In the genomic region with DNA sequence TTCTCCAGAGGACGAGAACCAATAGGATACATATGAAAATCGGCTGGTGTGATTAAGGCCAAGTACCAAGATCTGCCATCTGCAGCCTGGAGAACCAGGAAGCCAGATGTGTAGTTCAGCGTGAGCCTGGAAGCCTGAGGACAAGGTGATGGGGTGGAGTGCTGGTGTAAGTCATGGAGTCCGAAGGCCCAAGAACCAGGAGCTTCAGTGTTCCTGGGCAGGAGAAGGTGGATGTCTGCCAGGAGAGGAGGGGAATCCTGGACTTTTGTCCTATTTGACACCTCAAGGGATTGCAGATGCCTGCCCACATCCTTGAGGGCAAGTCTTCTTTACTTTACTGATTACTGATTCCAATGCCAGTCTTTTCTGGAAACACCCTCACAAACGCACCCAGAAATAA, we compare ENCODE assay signal across 22 cellular contexts.
A peak's percentile ranks its signal among the peaks of the same experiment; 100 is the strongest.
DNase-seq lines count a peak whose midpoint lies in the region; ATAC-seq and TF ChIP-seq lines count a peak whose summit lies in the region.
"Had no signal": no experiment of that assay in that cellular context is flagged by ENCODE, and none has a peak within 500 bp of the region (broad histone marks: within the 10 kb centered on the region; RNA-seq: fewer than 3 reads in every experiment).

No MANE protein-coding gene starts in this region.

- no peak for TF ChIP-seq RAD21 in IMR-90 (IDR thresholded peaks at IDR 0.05; ENCODE audit: low read length)

- H3K27me3 ChIP-seq in IMR-90 (ENCODE audit: control insufficient read depth, insufficient read depth, low read length): no peaks in the 10 kb centered on the region
- no peaks in the 10 kb centered on the region for H3K27me3 ChIP-seq in right cardiac atrium (ENCODE audit: control insufficient read depth, insufficient read depth)
- H3K27me3 ChIP-seq: MG63, SJSA1 had no signal

- POLR2A ChIA-PET in IMR-90 (lab: Charles Lee; ENCODE audit: unreplicated experiment): no interaction called here

- H4K20me1 ChIP-seq in IMR-90 (ENCODE audit: insufficient read depth, low read length): 0 out of 2 replicates have a peak, but pooled peaks cover 6% of the 10 kb centered on the region

- no peaks in the 10 kb centered on the region for H3K9me3 Mint-ChIP-seq in effector memory CD8-positive, alpha-beta T cell
- no peaks in the 10 kb centered on the region for H3K9me3 Mint-ChIP-seq in osteocyte (ENCODE audit: unreplicated experiment)
- H3K9me3 Mint-ChIP-seq: CD4-positive, alpha-beta T cell had no signal

- TF ChIP-seq CTCF in IMR-90 (conservative IDR thresholded peaks at IDR 0.05; ENCODE audit: low read depth, low read length) (no peak), osteocyte (IDR thresholded peaks at IDR 0.05) (no peak)

- no peaks in the 10 kb centered on the region for H3K36me3 ChIP-seq in IMR-90 (ENCODE audit: control insufficient read depth, insufficient read depth, low read length)
- H3K36me3 ChIP-seq: HAP-1, MG63, SJSA1 had no signal

- H4K8ac ChIP-seq in IMR-90 (ENCODE audit: low read depth in 2 of 2, low read length in 2 of 2): peak overlapping the region in 1 of 2 experiments; percentile 9; a peak in 1 of 4 replicates

- no peak overlapping the region for H2BK5ac ChIP-seq in IMR-90 (ENCODE audit: low read depth, low read length, poor library complexity, severe bottlenecking)

- H3K27ac ChIP-seq in IMR-90 (ENCODE audit: insufficient read depth, low read length) (no peak overlapping the region; the same call in 1 of the 2 replicates), right cardiac atrium (ENCODE audit: low read length) (no peak overlapping the region)
- H3K27ac ChIP-seq: A549, SJSA1 had no signal

- dilution Hi-C loops in IMR-90 (cut with HindIII; ENCODE audit: low sequenced_read_pairs, unreplicated experiment): no loop called here

- no TSS peak for BruUV-seq in IMR-90 (replicated peaks; lab: Mats Ljungman, UMichigan)

- no peaks in the 10 kb centered on the region for H3K36me3 Mint-ChIP-seq in effector memory CD8-positive, alpha-beta T cell (ENCODE audit: insufficient read depth)
- H3K36me3 Mint-ChIP-seq in osteocyte (ENCODE audit: unreplicated experiment): no peaks in the 10 kb centered on the region

- intact Hi-C loops in IMR-90 (cut with micrococcal nuclease) (no loop called here), right cardiac atrium (cut with DNase I) (no loop called here)

- H3K4me3 Mint-ChIP-seq in effector memory CD8-positive, alpha-beta T cell: no peak overlapping the region
- no peak overlapping the region for H3K4me3 Mint-ChIP-seq in osteocyte (ENCODE audit: unreplicated experiment)
- H3K4me3 Mint-ChIP-seq: CD4-positive, alpha-beta T cell had no signal

- H3K14ac ChIP-seq in IMR-90 (replicated peaks; ENCODE audit: low read depth, low read length): peak overlapping the region; percentile 7; the same call in 1 of the 2 replicates

- in situ Hi-C loops in IMR-90 (cut with MboI; ENCODE audit: low sequenced_read_pairs): loop anchor here (5.0 kb wide), 1 partner anchor 315 kb away; no protein-coding TSS in a partner anchor

- peak overlapping the region; percentile 59; the same call in 1 of the 2 replicates for H4K5ac ChIP-seq in IMR-90 (ENCODE audit: low read depth, low read length)

- no peak overlapping the region for H3K56ac ChIP-seq in IMR-90 (ENCODE audit: extremely low read depth, insufficient read depth, low read length)

- no peak overlapping the region for H2AK9ac ChIP-seq in IMR-90 (replicated peaks; ENCODE audit: low read depth, low read length, poor library complexity)

- H3K18ac ChIP-seq in IMR-90 (ENCODE audit: low read depth, low read length): 0 out of 2 replicates have a peak overlapping the region, but pooled peaks have one; percentile 23

- H3K4me2 ChIP-seq in IMR-90 (ENCODE audit: low read depth, low read length): no peak overlapping the region
- H3K4me2 ChIP-seq: A549 had no signal

- no peak overlapping the region for H2BK15ac ChIP-seq in IMR-90 (ENCODE audit: low read depth, low read length)

- H2BK120ac ChIP-seq in IMR-90 (ENCODE audit: low read depth, low read length): peak overlapping the region; percentile 28; the same call in 1 of the 2 replicates

- CTCF ChIA-PET in IMR-90 (lab: Yijun Ruan, JAX): no interaction called here

- ATAC-seq in IMR-90 (ENCODE audit: low read depth) (no peak), right cardiac atrium (no peak)
- ATAC-seq in effector memory CD8-positive, alpha-beta T cell (replicated peaks): no peak
- ATAC-seq: A549, GM12878, K562, Right ventricle myocardium inferior had no signal

- H2AFZ ChIP-seq in IMR-90 (replicated peaks; ENCODE audit: low read length, poor library complexity): no peak overlapping the region

- H3K4me1 ChIP-seq in IMR-90 (ENCODE audit: control insufficient read depth, insufficient read depth, low read length) (peaks cover 10% of the 10 kb centered on the region; the same call in 1 of the 2 replicates), right cardiac atrium (ENCODE audit: control insufficient read depth, insufficient read depth, low read length) (no peaks in the 10 kb centered on the region)
- H3K4me1 ChIP-seq: A549, Caco-2, HAP-1 had no signal

- H3K9ac ChIP-seq in IMR-90 (ENCODE audit: low read depth, low read length): no peak overlapping the region

- WGBS in IMR-90 (ENCODE audit: extremely low coverage in 2 of 2, insufficient read length in 1 of 2), 2 experiments: no CpG with 5 or more reads among the region's 5 CpGs
- WGBS in right cardiac atrium: 89% methylated on average over 5 of the region's 5 CpGs

- no peaks in the 10 kb centered on the region for H3K27me3 Mint-ChIP-seq in effector memory CD8-positive, alpha-beta T cell
- H3K27me3 Mint-ChIP-seq in osteocyte (ENCODE audit: unreplicated experiment): no peaks in the 10 kb centered on the region
- H3K27me3 Mint-ChIP-seq: CD4-positive, alpha-beta T cell had no signal

- no peak overlapping the region for H3K23ac ChIP-seq in IMR-90 (ENCODE audit: low read depth, low read length)

- no peak overlapping the region for H2BK20ac ChIP-seq in IMR-90 (ENCODE audit: low read depth, low read length)

- peak overlapping the region; percentile 45; the same call in 1 of the 2 replicates for H3K4ac ChIP-seq in IMR-90 (ENCODE audit: low read depth, low read length)

- peaks cover 23 to 33% of the 10 kb centered on the region in 2 donors for H3K4me1 Mint-ChIP-seq in effector memory CD8-positive, alpha-beta T cell (ENCODE audit: low read depth in 2 of 2)
- peaks cover 16% of the 10 kb centered on the region for H3K4me1 Mint-ChIP-seq in osteocyte (ENCODE audit: unreplicated experiment)

- H2AK5ac ChIP-seq in IMR-90 (ENCODE audit: low read depth, low read length): peak overlapping the region; percentile 20; the same call in 1 of the 2 replicates

- peak overlapping the region; percentile 56; the same call in 1 of the 2 replicates for H4K91ac ChIP-seq in IMR-90 (ENCODE audit: insufficient read depth, low read depth, low read length)

- TF ChIP-seq POLR2A in IMR-90 (IDR thresholded peaks at IDR 0.05; ENCODE audit: low read depth, low read length): no peak

- peak overlapping the region; percentile 24 to 52 for H3K27ac Mint-ChIP-seq in effector memory CD8-positive, alpha-beta T cell
- no peak overlapping the region for H3K27ac Mint-ChIP-seq in osteocyte (ENCODE audit: unreplicated experiment)
- H3K27ac Mint-ChIP-seq: CD4-positive, alpha-beta T cell had no signal

- peaks cover 41 to 60% of the 10 kb centered on the region in 2 experiments for H3K79me1 ChIP-seq in IMR-90 (ENCODE audit: low read depth in 1 of 2, low read length in 2 of 2)

- no peaks in the 10 kb centered on the region for H3K9me3 ChIP-seq in IMR-90 (ENCODE audit: control insufficient read depth, insufficient read depth, low read length)
- no peaks in the 10 kb centered on the region for H3K9me3 ChIP-seq in right cardiac atrium (ENCODE audit: control insufficient read depth, low read length)
- H3K9me3 ChIP-seq: A549, Caco-2, HAP-1, MG63, SJSA1 had no signal

- H3K4me3 ChIP-seq in IMR-90 (ENCODE audit: insufficient read depth, low read depth, low read length) (no peak overlapping the region), right cardiac atrium (ENCODE audit: low read length) (no peak overlapping the region)
- H3K4me3 ChIP-seq: A549, GM12878, HAP-1, K562, MG63, SJSA1 had no signal

- DNase-seq in IMR-90: no peak
- peak; percentile 29 for DNase-seq in NCI-H82 treated with DMSO at 0.1 percent for 48 hours (lab: John Stamatoyannopoulos, UW; ENCODE audit: unreplicated experiment)
- DNase-seq in effector memory CD8-positive, alpha-beta T cell: no peak
- peak; percentile 13 for DNase-seq in osteocyte (ENCODE audit: extremely low spot score, unreplicated experiment)
- DNase-seq in stimulated activated CD4-positive, alpha-beta T cell treated with anti-CD3 and anti-CD28 coated beads, Interleukin-4, amount 100 ng/mL, for 24 hours: no peak
- no peak for DNase-seq in NCI-H2029 (lab: John Stamatoyannopoulos, UW)
- no peak for DNase-seq in right cardiac atrium
- DNase-seq in DMS153 (lab: John Stamatoyannopoulos, UW): no peak
- DNase-seq: Caco-2; CD4-positive, alpha-beta T cell; DMS 273 treated with DMSO at 0.1 percent for 48 hours; DND-41; MG63; NCI-H1417; NCI-H187; NCI-H774 had no signal

- H3K9me1 ChIP-seq in IMR-90 (ENCODE audit: insufficient read depth, low read length): peaks cover 15% of the 10 kb centered on the region

TF ChIP-seq in IMR-90, 13 proteins besides CTCF, POLR2A, EP300 and RAD21 (continues in another document):
- no peak for TF ChIP-seq BHLHE40 (IDR thresholded peaks at IDR 0.05; ENCODE audit: low read depth, low read length)
- TF ChIP-seq FOS (IDR thresholded peaks at IDR 0.05; ENCODE audit: low read depth, low read length): no peak
- no peak for TF ChIP-seq MAZ (IDR thresholded peaks at IDR 0.05; ENCODE audit: borderline replicate concordance, low read depth, low read length)
- no peak for TF ChIP-seq RCOR1 (IDR thresholded peaks at IDR 0.05; ENCODE audit: insufficient replicate concordance, low read length)
- no peak for TF ChIP-seq RFX5 (IDR thresholded peaks at IDR 0.05; ENCODE audit: low read depth, low read length)
- TF ChIP-seq, protein P1, sequence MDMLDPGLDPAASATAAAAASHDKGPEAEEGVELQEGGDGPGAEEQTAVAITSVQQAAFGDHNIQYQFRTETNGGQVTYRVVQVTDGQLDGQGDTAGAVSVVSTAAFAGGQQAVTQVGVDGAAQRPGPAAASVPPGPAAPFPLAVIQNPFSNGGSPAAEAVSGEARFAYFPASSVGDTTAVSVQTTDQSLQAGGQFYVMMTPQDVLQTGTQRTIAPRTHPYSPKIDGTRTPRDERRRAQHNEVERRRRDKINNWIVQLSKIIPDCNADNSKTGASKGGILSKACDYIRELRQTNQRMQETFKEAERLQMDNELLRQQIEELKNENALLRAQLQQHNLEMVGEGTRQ (IDR thresholded peaks at IDR 0.05; ENCODE audit: low read depth, low read length): no peak
- TF ChIP-seq MXI1 (IDR thresholded peaks at IDR 0.05; ENCODE audit: borderline replicate concordance, low read depth, low read length): no peak
- no peak for TF ChIP-seq NFE2L2 (IDR thresholded peaks at IDR 0.05; ENCODE audit: low read depth, low read length)

Comparison
In these comparisons a context has a peak if more than half of its experiments do, and no peak if none do; other contexts are left out.
1. DNase-seq: peak in NCI-H82 treated with DMSO at 0.1 percent for 48 hours (single experiment) and osteocyte (single experiment); none in IMR-90 (single experiment), effector memory CD8-positive, alpha-beta T cell (0 of 3), stimulated activated CD4-positive, alpha-beta T cell treated with anti-CD3 and anti-CD28 coated beads, Interleukin-4, amount 100 ng/mL, for 24 hours (single experiment), NCI-H2029 (single experiment), right cardiac atrium (0 of 3) and DMS153 (single experiment).